In genomic region chrX:153953342-153953830, GRCh38 we compare ENCODE assay signal across 8 cellular contexts. TPM values are rescaled to one million over a fixed set of nuclear protein-coding genes. Genes with fewer than 3 reads are reported as not detected.
A peak's percentile ranks its signal among the peaks of the same experiment; 100 is the strongest.
DNase-seq lines count a peak whose midpoint lies in the region; ATAC-seq and TF ChIP-seq lines count a peak whose summit lies in the region.

No MANE protein-coding gene starts in this region.

- no peaks in the 10 kb centered on the region for H3K9me3 ChIP-seq in endodermal cell (ENCODE audit: control insufficient read depth, low read length)

- ATAC-seq in GM21423 (IDR thresholded peaks at IDR 0.05; ENCODE audit: unreplicated experiment) (peak; percentile 43), HG03045 (IDR thresholded peaks at IDR 0.05; ENCODE audit: unreplicated experiment) (no peak)

- H3K27ac Mint-ChIP-seq in endodermal cell = peak overlapping the region; percentile 21

- H3K9me3 Mint-ChIP-seq in endodermal cell = no peaks in the 10 kb centered on the region

- WGBS in endodermal cell (ENCODE audit: insufficient coverage in 1 of 2, insufficient read length in 1 of 2), 2 experiments = 32 to 37% methylated on average over 10 to 32 of the region's 33 CpGs

- H3K9ac ChIP-seq in endodermal cell (ENCODE audit: extremely low read depth, low read length, poor library complexity, severe bottlenecking) = no peak overlapping the region

- DNase-seq in NCI-H2227 (lab: John Stamatoyannopoulos, UW; ENCODE audit: unreplicated experiment) (peak; percentile 85), endodermal cell (peak; percentile 92), mucosa of gallbladder (ENCODE audit: low spot score) (peak; percentile 69)
- peak; percentile 54 to 62 for DNase-seq in activated CD8-positive, alpha-beta memory T cell treated with anti-CD3 and anti-CD28 coated beads for 4 hours (ENCODE audit: low read depth in 2 of 2)
- peak; percentile 44 for DNase-seq in stimulated activated CD8-positive, alpha-beta memory T cell treated with anti-CD3 and anti-CD28 coated beads, Interleukin-7, amount 100 ng/mL, for 24 hours (ENCODE audit: low read depth)

- peaks cover 25% of the 10 kb centered on the region for H3K36me3 ChIP-seq in endodermal cell (ENCODE audit: control insufficient read depth, insufficient read depth, low read length)

- H3K4me3 Mint-ChIP-seq in endodermal cell = no peak overlapping the region

- peaks cover 3% of the 10 kb centered on the region for H3K4me1 Mint-ChIP-seq in endodermal cell

- H3K27ac ChIP-seq in C4-2B (no peak overlapping the region), endodermal cell (ENCODE audit: low read depth, low read length) (no peak overlapping the region)

- TF ChIP-seq CTCF in C4-2B (conservative IDR thresholded peaks at IDR 0.05) = peak; percentile 86
- peak; percentile 99 for TF ChIP-seq CTCF in endodermal cell (conservative IDR thresholded peaks at IDR 0.05)

- H3K36me3 Mint-ChIP-seq in endodermal cell (ENCODE audit: low read depth) = peaks cover 85% of the 10 kb centered on the region

- H3K4me3 ChIP-seq in endodermal cell (ENCODE audit: low read length) = no peak overlapping the region

- no peaks in the 10 kb centered on the region for H3K27me3 ChIP-seq in endodermal cell (ENCODE audit: control insufficient read depth, insufficient read depth, low read length, poor library complexity, severe bottlenecking)

- no peaks in the 10 kb centered on the region for H3K27me3 Mint-ChIP-seq in endodermal cell (ENCODE audit: insufficient read depth)

- no peaks in the 10 kb centered on the region for H3K4me1 ChIP-seq in endodermal cell (ENCODE audit: control insufficient read depth, insufficient read depth, low read length)

RNA-seq across cellular contexts. Expression of gene RENBP, which starts 8.9 kb away (rescaled TPM):
- total RNA-seq in endodermal cell (10 to 100 TPM; 12.0 to 17.5 TPM), mucosa of gallbladder (19.5 TPM)
- 9.5 TPM for polyA plus RNA-seq in endodermal cell (2013, experiment 1 of 2)
- polyA plus RNA-seq in endodermal cell (2013, experiment 2 of 2) = 7.5 TPM

RNA-seq across cellular contexts. Expression of gene HCFC1, which starts 18.2 kb away (rescaled TPM):
- 100 to 1,000 TPM in 1 of 2 donors, 10 to 100 TPM in 1; 93.4 to 112 TPM for total RNA-seq in endodermal cell
- 60.4 TPM for polyA plus RNA-seq in endodermal cell (2013, experiment 1 of 2)
- polyA plus RNA-seq in endodermal cell (2013, experiment 2 of 2) = 63.4 TPM
- 69.5 TPM for total RNA-seq in mucosa of gallbladder

RNA-seq across cellular contexts. Expression of gene NAA10, which starts 18.5 kb away (rescaled TPM):
- total RNA-seq in endodermal cell (10 to 100 TPM; 91.6 to 99.3 TPM), mucosa of gallbladder (81.6 TPM)
- polyA plus RNA-seq in endodermal cell (2013, experiment 1 of 2) = 99.4 TPM
- 86.3 TPM for polyA plus RNA-seq in endodermal cell (2013, experiment 2 of 2)

RNA-seq across cellular contexts. Expression of gene TMEM187, which starts 19.2 kb away (rescaled TPM):
- total RNA-seq in endodermal cell (1 to 10 TPM; 4.8 to 8.1 TPM), mucosa of gallbladder (14.4 TPM)
- 4.8 TPM for polyA plus RNA-seq in endodermal cell (2013, experiment 1 of 2)
- 5.3 TPM for polyA plus RNA-seq in endodermal cell (2013, experiment 2 of 2)

RNA-seq across cellular contexts. Expression of gene ARHGAP4, which starts 27.3 kb away (rescaled TPM):
- total RNA-seq in endodermal cell (10 to 100 TPM; 56.0 to 65.0 TPM), mucosa of gallbladder (53.8 TPM)
- 10.5 TPM for polyA plus RNA-seq in endodermal cell (2013, experiment 1 of 2)
- 10.0 TPM for polyA plus RNA-seq in endodermal cell (2013, experiment 2 of 2)
